15 cellular contexts compared by ENCODE assay signal in the genomic region with DNA sequence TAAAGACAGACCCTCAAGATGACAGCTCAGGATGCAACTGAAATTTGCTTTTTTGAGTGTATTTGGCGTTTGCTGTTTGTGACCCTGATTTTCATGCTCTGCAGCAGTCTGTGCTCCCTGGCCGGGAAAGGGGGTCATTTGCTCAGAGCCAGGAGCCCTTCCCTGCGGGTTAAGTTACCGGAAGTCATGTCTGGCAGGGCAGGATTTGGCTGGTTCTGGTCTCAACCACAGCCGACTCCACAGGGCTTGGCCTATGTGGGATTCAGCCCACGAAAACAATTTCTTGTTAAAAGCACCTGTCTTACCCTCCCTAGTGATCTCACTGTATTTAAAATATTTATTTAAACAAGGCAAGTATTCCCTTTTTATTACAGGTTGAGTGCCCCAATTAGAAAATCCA.
"Had no signal": no experiment of that assay in that cellular context is flagged by ENCODE, and none has a peak within 500 bp of the region (broad histone marks: within the 10 kb centered on the region; RNA-seq: fewer than 3 reads in every experiment).

No MANE protein-coding gene starts in this region.

- H3K4me1 ChIP-seq: psoas muscle, right lobe of liver had no signal

- H3K27me3 ChIP-seq: dorsolateral prefrontal cortex, right lobe of liver had no signal

- H3K4me3 ChIP-seq: dorsolateral prefrontal cortex, lung, psoas muscle, right lobe of liver, spleen had no signal

- H3K27ac ChIP-seq: psoas muscle, right lobe of liver, spleen had no signal

- DNase-seq: activated CD4-positive, alpha-beta memory T cell treated with anti-CD3 and anti-CD28 coated beads for 36 hours; activated CD4-positive, alpha-beta T cell treated with anti-CD3 and anti-CD28 coated beads for 1 hour; activated naive CD8-positive, alpha-beta T cell treated with anti-CD3 and anti-CD28 coated beads, Interleukin-2, amount 10 ng/mL, durations not matched to agents 7 days and 5 days; activated T-cell treated with anti-CD3 and anti-CD28 coated beads, Interleukin-2, amount 50 U/mL, for 48 hours; aorta; dorsolateral prefrontal cortex; immature natural killer cell; nucleus accumbens; psoas muscle; right lobe of liver; spleen; stimulated activated CD4-positive, alpha-beta T cell treated with anti-CD3 and anti-CD28 coated beads, Interleukin-1b, Interleukin-23, amount 100 ng/mL, for 48 hours; stimulated activated naive B cell treated with anti-CD40 and anti-IgM and Interleukin-4, amounts not matched to agents 10 μg/mL and 1 μg/mL and 100 μg/mL, for 72 hours; T-helper 9 cell had no signal

- H3K9me3 ChIP-seq: psoas muscle, right lobe of liver had no signal

- H3K36me3 ChIP-seq: right lobe of liver, spleen had no signal
